In the genomic region with DNA sequence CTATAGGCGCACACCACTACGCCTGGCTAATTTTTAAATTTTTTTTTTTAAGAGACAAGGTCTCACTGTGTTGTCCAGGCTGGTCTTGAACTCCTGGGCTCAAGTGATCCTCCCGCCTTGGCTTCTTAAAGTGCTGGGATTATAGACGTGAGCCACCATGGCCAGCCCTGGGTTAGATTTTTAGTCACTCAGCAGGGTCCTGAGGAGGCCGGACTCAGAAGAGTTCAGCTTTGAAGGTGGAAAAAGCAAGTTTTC, we compare ENCODE assay signal across 13 cellular contexts. TPM values are rescaled to one million over a fixed set of nuclear protein-coding genes. Genes with fewer than 3 reads are reported as not detected.
DNase-seq lines count a peak whose midpoint lies in the region; ATAC-seq and TF ChIP-seq lines count a peak whose summit lies in the region.
"Had no signal": no experiment of that assay in that cellular context is flagged by ENCODE, and none has a peak within 500 bp of the region (broad histone marks: within the 10 kb centered on the region; RNA-seq: fewer than 3 reads in every experiment).

No MANE protein-coding gene starts in this region.

- WGBS in H9 (ENCODE audit: extremely low coverage, insufficient read length, low lambda C conversion rate) = no CpG with 5 or more reads among the region's 5 CpGs

- no peaks in the 10 kb centered on the region for H3K23me2 ChIP-seq in H9 (ENCODE audit: insufficient read length, low read depth, low read length, poor library complexity, severe bottlenecking)

- CTCF ChIA-PET in activated CD4-positive, alpha-beta T cell treated with anti-CD3 and anti-CD28 coated beads for 36 hours (lab: Charles Lee) = interaction anchor here (0.8 to 9.7 kb wide), 8 partner anchors 11 to 192 kb away, joined by 3 to 133 read pairs (median 7); a partner anchor contains a TSS

- H3K9me3 Mint-ChIP-seq in activated CD4-positive, alpha-beta T cell treated with anti-CD3 and anti-CD28 coated beads for 36 hours (ENCODE audit: low read depth) = peaks cover 3% of the 10 kb centered on the region
- no peaks in the 10 kb centered on the region for H3K9me3 Mint-ChIP-seq in effector memory CD8-positive, alpha-beta T cell
- H3K9me3 Mint-ChIP-seq in stimulated activated memory B cell treated with anti-CD40 and anti-IgM and Interleukin-4, amounts not matched to agents 10 μg/mL and 1 μg/mL and 100 μg/mL, for 72 hours = no peaks in the 10 kb centered on the region
- H3K9me3 Mint-ChIP-seq in H9 = no peaks in the 10 kb centered on the region

- peak overlapping the region; percentile 93 for H3K27ac ChIP-seq in OCI-LY1 (ENCODE audit: low read depth, low read length, poor library complexity, severe bottlenecking)
- H3K27ac ChIP-seq in H9 (ENCODE audit: insufficient read length, low read depth, low read length) = no peak overlapping the region

- no peak overlapping the region for H2BK15ac ChIP-seq in H9 (ENCODE audit: low read depth, low read length)

- no peaks in the 10 kb centered on the region for H3K79me1 ChIP-seq in H9 (ENCODE audit: insufficient read depth, low read depth, low read length, poor library complexity, severe bottlenecking)

- H3K4ac ChIP-seq in H9 (ENCODE audit: low read depth, low read length) = no peak overlapping the region

- peaks cover 66% of the 10 kb centered on the region for H3K4me1 ChIP-seq in OCI-LY1 (ENCODE audit: insufficient read depth, low read length, severe bottlenecking)
- peaks cover 3% of the 10 kb centered on the region; the same call in 1 of the 2 replicates for H3K4me1 ChIP-seq in H9 (ENCODE audit: insufficient read depth, low read length)

- no peak overlapping the region for H4K91ac ChIP-seq in H9 (ENCODE audit: insufficient read length, low read depth, low read length)

- no peak overlapping the region for H4K8ac ChIP-seq in H9 (replicated peaks; ENCODE audit: insufficient read length, low read depth, low read length)

- no peaks in the 10 kb centered on the region for H4K20me1 ChIP-seq in OCI-LY1 (ENCODE audit: insufficient read depth, low read length)
- H4K20me1 ChIP-seq in H9 (ENCODE audit: control insufficient read depth, insufficient read depth, insufficient read length) = no peaks in the 10 kb centered on the region

- H3K4me3 Mint-ChIP-seq in activated CD4-positive, alpha-beta T cell treated with anti-CD3 and anti-CD28 coated beads for 36 hours = peak overlapping the region; percentile 79
- peak overlapping the region; percentile 68 to 84 for H3K4me3 Mint-ChIP-seq in effector memory CD8-positive, alpha-beta T cell
- peak overlapping the region; percentile 49 for H3K4me3 Mint-ChIP-seq in stimulated activated memory B cell treated with anti-CD40 and anti-IgM and Interleukin-4, amounts not matched to agents 10 μg/mL and 1 μg/mL and 100 μg/mL, for 72 hours
- H3K4me3 Mint-ChIP-seq in H9 = no peak overlapping the region

- peaks cover 2% of the 10 kb centered on the region for H3K36me3 Mint-ChIP-seq in activated CD4-positive, alpha-beta T cell treated with anti-CD3 and anti-CD28 coated beads for 36 hours (ENCODE audit: low read depth)
- peaks cover 32% of the 10 kb centered on the region for H3K36me3 Mint-ChIP-seq in effector memory CD8-positive, alpha-beta T cell (ENCODE audit: insufficient read depth)
- H3K36me3 Mint-ChIP-seq in stimulated activated memory B cell treated with anti-CD40 and anti-IgM and Interleukin-4, amounts not matched to agents 10 μg/mL and 1 μg/mL and 100 μg/mL, for 72 hours = no peaks in the 10 kb centered on the region
- no peaks in the 10 kb centered on the region for H3K36me3 Mint-ChIP-seq in H9 (ENCODE audit: insufficient read depth in 1 of 3, low read depth in 3 of 3)

- H3K36me3 ChIP-seq in OCI-LY1 (ENCODE audit: insufficient read depth, low read length) = no peaks in the 10 kb centered on the region
- H3K36me3 ChIP-seq: MG63 had no signal

- no peak overlapping the region for H2BK20ac ChIP-seq in H9 (ENCODE audit: low read depth, low read length, poor library complexity, severe bottlenecking)

- no peak overlapping the region for H3K56ac ChIP-seq in H9 (ENCODE audit: insufficient read length, low read depth, low read length)

- no peak overlapping the region for H4K5ac ChIP-seq in H9 (ENCODE audit: insufficient read length, low read depth, low read length)

- H3K27me3 ChIP-seq in OCI-LY1 (ENCODE audit: insufficient read depth, low read length) (no peaks in the 10 kb centered on the region), H9 (ENCODE audit: insufficient read depth, low read length) (no peaks in the 10 kb centered on the region)
- H3K27me3 ChIP-seq: MG63 had no signal

- ATAC-seq in activated CD4-positive, alpha-beta T cell treated with anti-CD3 and anti-CD28 coated beads for 36 hours = no peak
- no peak for ATAC-seq in effector memory CD8-positive, alpha-beta T cell (replicated peaks)
- ATAC-seq in stimulated activated memory B cell treated with anti-CD40 and anti-IgM and Interleukin-4, amounts not matched to agents 10 μg/mL and 1 μg/mL and 100 μg/mL, for 72 hours = no peak
- ATAC-seq in GM21367 (IDR thresholded peaks at IDR 0.05; ENCODE audit: unreplicated experiment) = no peak
- ATAC-seq in HG03135 (IDR thresholded peaks at IDR 0.05; ENCODE audit: unreplicated experiment) = no peak

- peak; percentile 36 for DNase-seq in activated CD4-positive, alpha-beta T cell treated with anti-CD3 and anti-CD28 coated beads for 36 hours
- no peak for DNase-seq in activated CD4-positive, alpha-beta T cell treated with anti-CD3 and anti-CD28 coated beads, Interleukin-2, amount 50 U/mL, for 4 hours
- DNase-seq in effector memory CD8-positive, alpha-beta T cell = no peak
- DNase-seq in H9 = no peak
- DNase-seq: DMS53, foreskin melanocyte, MG63, NCI-H446 had no signal

- H3K9me3 ChIP-seq in OCI-LY1 (ENCODE audit: low read length) (no peaks in the 10 kb centered on the region), H9 (ENCODE audit: control insufficient read depth, low read depth, low read length) (no peaks in the 10 kb centered on the region)
- H3K9me3 ChIP-seq: MG63 had no signal

- peaks cover 64% of the 10 kb centered on the region for H3K4me1 Mint-ChIP-seq in activated CD4-positive, alpha-beta T cell treated with anti-CD3 and anti-CD28 coated beads for 36 hours
- peaks cover 56 to 63% of the 10 kb centered on the region in 2 donors for H3K4me1 Mint-ChIP-seq in effector memory CD8-positive, alpha-beta T cell (ENCODE audit: low read depth in 2 of 2)
- peaks cover 48% of the 10 kb centered on the region for H3K4me1 Mint-ChIP-seq in stimulated activated memory B cell treated with anti-CD40 and anti-IgM and Interleukin-4, amounts not matched to agents 10 μg/mL and 1 μg/mL and 100 μg/mL, for 72 hours
- peaks cover 16 to 26% of the 10 kb centered on the region in 2 experiments for H3K4me1 Mint-ChIP-seq in H9

- no peak overlapping the region for H3T11ph ChIP-seq in H9 (ENCODE audit: low read length)

- intact Hi-C loops in activated CD4-positive, alpha-beta T cell treated with anti-CD3 and anti-CD28 coated beads for 36 hours (cut with DNase I, micrococcal nuclease) = loop anchor here (1.0 to 5.0 kb wide), 3 partner anchors 16 to 448 kb away; a partner anchor contains a TSS

- H3K9ac ChIP-seq in OCI-LY1 (ENCODE audit: low read length) = peak overlapping the region; percentile 47; the same call in 1 of the 2 replicates
- no peak overlapping the region for H3K9ac ChIP-seq in H9 (ENCODE audit: extremely low read depth, insufficient read length, low read length)

- H3K14ac ChIP-seq in H9 (ENCODE audit: insufficient read depth, low read length) = no peak overlapping the region

- no peaks in the 10 kb centered on the region for H3K9me2 ChIP-seq in OCI-LY1 (ENCODE audit: low read depth, low read length)

- H3K4me2 ChIP-seq in OCI-LY1 (ENCODE audit: low read length) (peak overlapping the region; percentile 57), H9 (ENCODE audit: insufficient read depth, insufficient read length, low read length) (no peak overlapping the region)

- H3K79me2 ChIP-seq in OCI-LY1 (ENCODE audit: insufficient read depth, low read length) = no peaks in the 10 kb centered on the region
- H3K79me2 ChIP-seq in H9 (ENCODE audit: insufficient read depth, low read length) = no peaks in the 10 kb centered on the region

- no peak overlapping the region for H3K18ac ChIP-seq in H9 (ENCODE audit: insufficient read length, low read depth, low read length)

- H2AFZ ChIP-seq in OCI-LY1 (ENCODE audit: low read length) (no peak overlapping the region), H9 (ENCODE audit: low read length) (no peak overlapping the region)

- no peak overlapping the region for H2BK120ac ChIP-seq in H9 (ENCODE audit: low read depth, low read length, poor library complexity, severe bottlenecking)

- H2AK5ac ChIP-seq in H9 (ENCODE audit: insufficient read length, low read length) = no peak overlapping the region

- H2BK5ac ChIP-seq in H9 (ENCODE audit: insufficient read length, low read length) = no peak overlapping the region

- peak overlapping the region; percentile 100 for H3K27ac Mint-ChIP-seq in activated CD4-positive, alpha-beta T cell treated with anti-CD3 and anti-CD28 coated beads for 36 hours
- H3K27ac Mint-ChIP-seq in effector memory CD8-positive, alpha-beta T cell = peak overlapping the region; percentile 96 to 99
- peak overlapping the region; percentile 85 for H3K27ac Mint-ChIP-seq in stimulated activated memory B cell treated with anti-CD40 and anti-IgM and Interleukin-4, amounts not matched to agents 10 μg/mL and 1 μg/mL and 100 μg/mL, for 72 hours
- H3K27ac Mint-ChIP-seq in H9 = no peak overlapping the region; a peak in 1 of 7 replicates

- POLR2A ChIA-PET in activated CD4-positive, alpha-beta T cell treated with anti-CD3 and anti-CD28 coated beads for 36 hours (lab: Charles Lee) = interaction anchor here (0.6 to 5.4 kb wide), 4 partner anchors 16 to 1332 kb away, joined by 3 to 65 read pairs (median 6); a partner anchor contains a TSS

- H3K4me3 ChIP-seq in OCI-LY1 (ENCODE audit: low read depth, low read length, poor library complexity, severe bottlenecking) = peak overlapping the region; percentile 51
- H3K4me3 ChIP-seq: coronary artery, MG63 had no signal

- H3K27me3 Mint-ChIP-seq in activated CD4-positive, alpha-beta T cell treated with anti-CD3 and anti-CD28 coated beads for 36 hours = no peaks in the 10 kb centered on the region
- no peaks in the 10 kb centered on the region for H3K27me3 Mint-ChIP-seq in effector memory CD8-positive, alpha-beta T cell
- H3K27me3 Mint-ChIP-seq in stimulated activated memory B cell treated with anti-CD40 and anti-IgM and Interleukin-4, amounts not matched to agents 10 μg/mL and 1 μg/mL and 100 μg/mL, for 72 hours = no peaks in the 10 kb centered on the region
- H3K27me3 Mint-ChIP-seq in H9 (ENCODE audit: low read depth) = no peaks in the 10 kb centered on the region

- no peak for TF ChIP-seq CTCF in OCI-LY1 (IDR thresholded peaks at IDR 0.05; ENCODE audit: low read length)
- no peak for TF ChIP-seq CTCF in H9 (conservative IDR thresholded peaks at IDR 0.05)

- H2BK12ac ChIP-seq in H9 (ENCODE audit: insufficient read length, low read depth, low read length) = no peak overlapping the region

- no peaks in the 10 kb centered on the region for H3F3A ChIP-seq in OCI-LY1 (ENCODE audit: insufficient read depth, low read length)

- H3K23ac ChIP-seq in H9 (ENCODE audit: insufficient read length, low read depth, low read length) = no peak overlapping the region

RNA-seq across cellular contexts. Expression of a gene that starts 44.2 kb away (rescaled TPM):
- under 1 TPM; 0.50 to 0.63 TPM for total RNA-seq in activated CD4-positive, alpha-beta T cell treated with anti-CD3 and anti-CD28 coated beads for 36 hours
- total RNA-seq in H9 (2021) = 0.09 and 0.13 TPM in 2 replicates

Comparison
In these comparisons a context has a peak if more than half of its experiments do, and no peak if none do; other contexts are left out.
1. H3K27ac Mint-ChIP-seq: peak in activated CD4-positive, alpha-beta T cell treated with anti-CD3 and anti-CD28 coated beads for 36 hours (single experiment), effector memory CD8-positive, alpha-beta T cell (2 of 2) and stimulated activated memory B cell treated with anti-CD40 and anti-IgM and Interleukin-4, amounts not matched to agents 10 μg/mL and 1 μg/mL and 100 μg/mL, for 72 hours (single experiment); none in H9 (0 of 3).
2. H3K4me3 Mint-ChIP-seq: peak in activated CD4-positive, alpha-beta T cell treated with anti-CD3 and anti-CD28 coated beads for 36 hours (single experiment), effector memory CD8-positive, alpha-beta T cell (2 of 2) and stimulated activated memory B cell treated with anti-CD40 and anti-IgM and Interleukin-4, amounts not matched to agents 10 μg/mL and 1 μg/mL and 100 μg/mL, for 72 hours (single experiment); none in H9 (0 of 2).